8 cellular contexts compared by ENCODE assay signal in the genomic region with DNA sequence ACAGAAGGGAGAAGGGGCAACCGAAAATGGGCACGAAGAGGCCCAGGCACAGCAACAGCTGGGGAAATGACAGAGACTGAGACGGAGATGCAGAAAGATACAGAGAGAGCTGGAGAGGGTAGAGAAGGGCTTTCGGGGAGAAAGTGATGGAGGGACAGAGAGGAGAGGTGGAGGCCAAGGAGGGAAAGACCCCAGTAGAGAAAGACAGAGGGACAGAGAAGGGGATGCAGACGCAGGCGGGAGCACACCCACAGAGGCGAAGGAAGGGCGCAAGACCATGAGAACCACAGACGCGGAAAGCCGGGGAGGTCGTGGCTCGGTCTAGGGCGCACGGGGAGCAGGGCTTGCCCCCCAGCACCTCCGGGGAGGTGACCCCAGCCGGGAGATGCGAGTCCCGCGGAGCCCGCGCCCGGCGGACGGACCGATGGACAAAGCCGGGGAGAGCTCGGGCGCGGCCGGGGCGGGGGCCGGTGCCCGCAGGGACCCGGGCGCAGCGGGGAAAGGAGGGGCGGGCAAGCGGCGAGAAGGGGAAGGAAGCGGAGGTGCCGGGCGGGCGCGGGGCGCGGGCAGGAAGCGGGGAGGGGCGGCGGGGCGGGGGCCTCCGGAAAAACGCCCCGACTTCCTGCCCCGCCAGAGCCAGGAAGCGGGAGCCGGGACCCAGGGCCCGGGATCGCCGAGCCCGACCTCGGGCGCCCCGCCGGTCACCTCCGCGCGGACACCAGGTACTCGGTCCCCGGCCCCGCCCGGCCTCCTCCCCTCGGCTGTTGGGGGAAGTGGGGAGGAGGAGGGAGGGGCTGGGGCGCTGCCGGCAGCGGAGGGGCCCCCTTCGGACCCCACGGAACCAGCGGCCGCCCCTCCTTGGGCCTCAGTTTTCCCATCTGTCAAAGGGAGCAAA. TPM values are rescaled to one million over a fixed set of nuclear protein-coding genes. Genes with fewer than 3 reads are reported as not detected.
DNase-seq lines count a peak whose midpoint lies in the region; ATAC-seq and TF ChIP-seq lines count a peak whose summit lies in the region.

Gene ARHGEF1, plus strand, starts transcription at position 617 of the 895 bp plus-strand sequence. CDS start 4,899 bp downstream, outside the sequence.

- no peak within 1 kb of the TSS for H3K4ac ChIP-seq in H9 (ENCODE audit: low read depth, low read length)

- no peak within 1 kb of the TSS for H3T11ph ChIP-seq in H9 (ENCODE audit: low read length)

- H3K14ac ChIP-seq in H9 (ENCODE audit: insufficient read depth, low read length) = no peak within 1 kb of the TSS; the same call in 1 of the 2 replicates

- H2AFZ ChIP-seq in H9 (ENCODE audit: low read length) = no peak within 1 kb of the TSS
- peak within 1 kb of the TSS; percentile 77 for H2AFZ ChIP-seq in SK-N-SH (ENCODE audit: low read depth)

- intact Hi-C loops in ascending aorta (cut with DNase I) (loop anchor here (5.0 kb wide), 3 partner anchors 194 to 446 kb away; partner anchors contain the start of genes DEDD2, DMAC2 and ZNF574), gastrocnemius medialis (cut with DNase I; ENCODE audit: low total_unique reads) (loop anchor here (10.0 kb wide), 1 partner anchor 1598 kb away; the partner anchor contains the start of gene AKT2)

- peaks cover 8% of the 10 kb centered on the region for H3K4me1 ChIP-seq in H9 (ENCODE audit: insufficient read depth, low read length)
- peaks cover 11 to 16% of the 10 kb centered on the region in 2 experiments; a peak in 3 of 4 replicates for H3K4me1 ChIP-seq in SK-N-SH (ENCODE audit: control insufficient read depth in 1 of 2, insufficient read depth in 2 of 2, low read depth in 1 of 2, low read length in 1 of 2)
- peaks cover 12% of the 10 kb centered on the region in 2 donors for H3K4me1 ChIP-seq in ascending aorta
- H3K4me1 ChIP-seq in gastrocnemius medialis = peaks cover 16 to 18% of the 10 kb centered on the region in 2 donors

- H3K79me1 ChIP-seq in H9 (ENCODE audit: insufficient read depth, low read depth, low read length, poor library complexity, severe bottlenecking) = no peaks in the 10 kb centered on the region

- H3K36me3 ChIP-seq in SK-N-SH (replicated peaks in 1 of 2; ENCODE audit: control insufficient read depth in 1 of 2, insufficient read depth in 2 of 2, low read length in 1 of 2) = peaks cover 0 to 10% of the 10 kb centered on the region in 2 experiments
- H3K36me3 ChIP-seq in ascending aorta = no peaks in the 10 kb centered on the region
- no peaks in the 10 kb centered on the region for H3K36me3 ChIP-seq in gastrocnemius medialis

- no peak within 1 kb of the TSS for H4K8ac ChIP-seq in H9 (replicated peaks; ENCODE audit: insufficient read length, low read depth, low read length)

- TF ChIP-seq EP300 in SK-N-SH (IDR thresholded peaks at IDR 0.05; ENCODE audit: borderline replicate concordance in 1 of 2, low read depth in 1 of 2, low read length in 1 of 2) = no peak

- H3K27ac ChIP-seq in H9 (ENCODE audit: insufficient read length, low read depth, low read length) (no peak within 1 kb of the TSS), SK-N-SH (ENCODE audit: low read depth in 2 of 2, low read length in 1 of 2) (peak within 1 kb of the TSS; percentile 6 to 51; a peak in 3 of 4 replicates), ascending aorta (peak within 1 kb of the TSS; percentile 73 to 90), gastrocnemius medialis (peak within 1 kb of the TSS; percentile 70 to 77 (median 74))

- H2BK120ac ChIP-seq in H9 (ENCODE audit: low read depth, low read length, poor library complexity, severe bottlenecking) = no peak within 1 kb of the TSS

- H3K27ac Mint-ChIP-seq in H9 = peak within 1 kb of the TSS in 2 of 3 experiments; percentile 29 to 83; a peak in 4 of 7 replicates

- no peak within 1 kb of the TSS for H3K23ac ChIP-seq in H9 (ENCODE audit: insufficient read length, low read depth, low read length)

- no peak within 1 kb of the TSS for H4K5ac ChIP-seq in H9 (ENCODE audit: insufficient read length, low read depth, low read length)

- H3K9ac ChIP-seq in H9 (ENCODE audit: extremely low read depth, insufficient read length, low read length) (peak within 1 kb of the TSS; percentile 43), SK-N-SH (peak within 1 kb of the TSS; percentile 85)

- no peaks in the 10 kb centered on the region; a peak in 1 of 7 replicates for H3K36me3 Mint-ChIP-seq in H9 (ENCODE audit: insufficient read depth in 1 of 3, low read depth in 3 of 3)

- in situ Hi-C loops in gastrocnemius medialis (cut with MboI; ENCODE audit: low sequenced_read_pairs in 4 of 4) = no loop called here

- peak within 1 kb of the TSS; percentile 74 to 87 for H3K4me3 ChIP-seq in SK-N-SH (ENCODE audit: low read depth in 2 of 2, low read length in 1 of 2)
- peak within 1 kb of the TSS; percentile 91 to 100 for H3K4me3 ChIP-seq in ascending aorta
- peak within 1 kb of the TSS; percentile 79 to 89 (median 84) for H3K4me3 ChIP-seq in gastrocnemius medialis

- no peak within 1 kb of the TSS for H2BK20ac ChIP-seq in H9 (ENCODE audit: low read depth, low read length, poor library complexity, severe bottlenecking)

- POLR2A ChIA-PET in SK-N-SH (lab: Yijun Ruan, JAX) = interaction anchor here (1.2 kb wide), 1 partner anchor 9 kb away, joined by 4 read pairs; no protein-coding TSS in a partner anchor

- H2BK5ac ChIP-seq in H9 (ENCODE audit: insufficient read length, low read length) = no peak within 1 kb of the TSS

- no peaks in the 10 kb centered on the region for H3K79me2 ChIP-seq in H9 (ENCODE audit: insufficient read depth, low read length)
- H3K79me2 ChIP-seq in SK-N-SH (ENCODE audit: insufficient read depth) = peaks cover 35% of the 10 kb centered on the region

- peaks cover 20 to 43% of the 10 kb centered on the region in 2 experiments for H3K4me1 Mint-ChIP-seq in H9

- H3K9me2 ChIP-seq in SK-N-SH = no peaks in the 10 kb centered on the region

- H3K23me2 ChIP-seq in H9 (ENCODE audit: insufficient read length, low read depth, low read length, poor library complexity, severe bottlenecking) = peaks cover 20% of the 10 kb centered on the region

- H4K20me1 ChIP-seq in H9 (ENCODE audit: control insufficient read depth, insufficient read depth, insufficient read length) (no peaks in the 10 kb centered on the region), SK-N-SH (ENCODE audit: insufficient read depth) (peaks cover 29% of the 10 kb centered on the region)

- H3K9me3 ChIP-seq in H9 (ENCODE audit: control insufficient read depth, low read depth, low read length) = no peaks in the 10 kb centered on the region
- no peaks in the 10 kb centered on the region; the same call in 1 of the 2 replicates for H3K9me3 ChIP-seq in SK-N-SH
- H3K9me3 ChIP-seq in ascending aorta = no peaks in the 10 kb centered on the region
- H3K9me3 ChIP-seq in gastrocnemius medialis = no peaks in the 10 kb centered on the region

- H3K27me3 ChIP-seq in H9 (ENCODE audit: insufficient read depth, low read length) = no peaks in the 10 kb centered on the region; the same call in 1 of the 2 replicates
- no peaks in the 10 kb centered on the region for H3K27me3 ChIP-seq in SK-N-SH (ENCODE audit: insufficient read depth)
- H3K27me3 ChIP-seq in ascending aorta = no peaks in the 10 kb centered on the region
- no peaks in the 10 kb centered on the region for H3K27me3 ChIP-seq in gastrocnemius medialis

- H2BK15ac ChIP-seq in H9 (ENCODE audit: low read depth, low read length) = no peak within 1 kb of the TSS

- H3K18ac ChIP-seq in H9 (ENCODE audit: insufficient read length, low read depth, low read length) = no peak within 1 kb of the TSS

- ATAC-seq in gastrocnemius medialis = peak; percentile 9 to 14
- no peak for ATAC-seq in GM18517 (IDR thresholded peaks at IDR 0.05; ENCODE audit: unreplicated experiment)

- CTCF ChIA-PET in SK-N-SH (lab: Yijun Ruan, JAX) = interaction anchor here (0.7 to 3.6 kb wide), 6 partner anchors 9 to 75 kb away, joined by 3 to 12 read pairs (median 5); partner anchors contain the start of gene RPS19

- H3K27me3 Mint-ChIP-seq in H9 (ENCODE audit: low read depth) = peaks cover 42% of the 10 kb centered on the region

- H3K4me2 ChIP-seq in H9 (ENCODE audit: insufficient read depth, insufficient read length, low read length) = peak within 1 kb of the TSS; percentile 98
- peak within 1 kb of the TSS; percentile 91 for H3K4me2 ChIP-seq in SK-N-SH

- H3K4me3 Mint-ChIP-seq in H9 = peak within 1 kb of the TSS; percentile 84 to 94

- H3F3A ChIP-seq in SK-N-SH (replicated peaks; ENCODE audit: insufficient read depth) = peaks cover 13% of the 10 kb centered on the region

- TF ChIP-seq CTCF in H9 (conservative IDR thresholded peaks at IDR 0.05) = no peak
- no peak for TF ChIP-seq CTCF in SK-N-SH (IDR thresholded peaks at IDR 0.05)
- TF ChIP-seq CTCF in ascending aorta (IDR thresholded peaks at IDR 0.05) = no peak
- no peak for TF ChIP-seq CTCF in gastrocnemius medialis (IDR thresholded peaks at IDR 0.05 in 4 of 5, conservative IDR thresholded peaks at IDR 0.05 in 1 of 5)

- H4K91ac ChIP-seq in H9 (ENCODE audit: insufficient read length, low read depth, low read length) = no peak within 1 kb of the TSS

- TF ChIP-seq RAD21 in SK-N-SH (IDR thresholded peaks at IDR 0.05; ENCODE audit: low read length) = no peak

- peak; percentile 29 to 42 for TF ChIP-seq POLR2A in gastrocnemius medialis (IDR thresholded peaks at IDR 0.05)

- H3K9me3 Mint-ChIP-seq in H9 = no peaks in the 10 kb centered on the region; a peak in 1 of 5 replicates

- H3K56ac ChIP-seq in H9 (ENCODE audit: insufficient read length, low read depth, low read length) = no peak within 1 kb of the TSS

- no peak within 1 kb of the TSS for H2BK12ac ChIP-seq in H9 (ENCODE audit: insufficient read length, low read depth, low read length)

- DNase-seq in AG20443 (ENCODE audit: low spot score) (peak; percentile 64), H9 (no peak), SK-N-SH (peak; percentile 89), ascending aorta (ENCODE audit: low spot score in 2 of 2) (no peak), hepatic stellate cell (ENCODE audit: low spot score) (peak; percentile 54), gastrocnemius medialis (no peak), NCI-H1092 (lab: John Stamatoyannopoulos, UW) (no peak)

- H2AK5ac ChIP-seq in H9 (ENCODE audit: insufficient read length, low read length) = no peak within 1 kb of the TSS

- WGBS in H9 (ENCODE audit: extremely low coverage, insufficient read length, low lambda C conversion rate) = no CpG with 5 or more reads among the region's 80 CpGs
- WGBS in SK-N-SH (ENCODE audit: low lambda C conversion rate) = 42% methylated on average over 15 of the region's 80 CpGs

TF ChIP-seq in SK-N-SH, 30 proteins besides CTCF, POLR2A, EP300 and RAD21 (continues in another document):
- no peak for TF ChIP-seq CHD2 (IDR thresholded peaks at IDR 0.05; ENCODE audit: low read length, partially characterized antibody)
- peak; percentile 69 for TF ChIP-seq GABPA (IDR thresholded peaks at IDR 0.05; ENCODE audit: low read depth)
- TF ChIP-seq EZH2phosphoT487 (IDR thresholded peaks at IDR 0.05; ENCODE audit: borderline replicate concordance, low read depth) = no peak
- 0 out of 2 replicates have a peak, but pooled peaks have one; percentile 19 for TF ChIP-seq POLR2AphosphoS5 (IDR thresholded peaks at IDR 0.05; ENCODE audit: low read depth, low read length)
- TF ChIP-seq TEAD4 (IDR thresholded peaks at IDR 0.05; ENCODE audit: borderline replicate concordance, insufficient read depth) = no peak

RNA-seq across cellular contexts. Expression of gene ARHGEF1, which starts in this region (rescaled TPM):
- total RNA-seq in H9 (2021) = 47.0 and 50.3 TPM in 2 replicates
- 67.3 and 102 TPM in 2 replicates for polyA plus RNA-seq in SK-N-SH (2012; rRNA removed)
- polyA plus RNA-seq in SK-N-SH (2012; cell fraction: cytosol; rRNA removed) = 35.5 and 50.9 TPM in 2 replicates
- 244 and 278 TPM in 2 replicates for polyA plus RNA-seq in SK-N-SH (2012; cell fraction: nucleus; rRNA removed)
- 178 TPM for total RNA-seq in ascending aorta
- 10 to 100 TPM; 12.1 to 21.6 (median 15.5) TPM for total RNA-seq in gastrocnemius medialis

Comparison
In these comparisons a context has a peak if more than half of its experiments do, and no peak if none do; other contexts are left out.
1. DNase-seq: peak in AG20443 (single experiment), SK-N-SH (single experiment) and hepatic stellate cell (single experiment); none in H9 (single experiment), ascending aorta (0 of 2), gastrocnemius medialis (0 of 2) and NCI-H1092 (single experiment).
2. Peak in every context shown above with its lines, with median percentiles within 50 percentile points of each other: H3K4me3 ChIP-seq.